8 cellular contexts compared by ENCODE assay signal in the genomic region with DNA sequence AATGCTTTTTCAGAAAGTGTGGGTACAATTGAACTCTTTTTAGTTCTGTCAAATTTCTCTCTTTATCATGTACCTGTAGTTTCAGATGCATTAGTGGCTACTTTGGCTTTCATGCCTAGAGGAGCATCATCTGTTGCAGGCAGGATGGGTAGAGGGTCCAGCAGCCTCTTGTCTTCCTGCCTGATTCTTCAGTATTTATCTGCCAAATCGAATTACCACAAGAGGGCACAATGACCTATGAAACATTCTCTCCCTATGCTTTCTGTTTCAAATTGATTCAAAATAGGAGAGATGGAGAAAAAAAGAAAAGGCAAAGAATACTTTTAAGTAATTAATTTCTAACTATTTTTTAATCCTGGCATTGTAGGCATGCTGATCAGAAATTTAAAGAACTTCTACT.
DNase-seq lines count a peak whose midpoint lies in the region; ATAC-seq and TF ChIP-seq lines count a peak whose summit lies in the region.

No MANE protein-coding gene starts in this region.

- no peaks in the 10 kb centered on the region for H3K9me3 Mint-ChIP-seq in T-helper 2 cell treated with Interferon-gamma antibody and Interleukin-4, amounts not matched to agents 5 μg/mL and 100 μg/mL, for 36 hours

- no peaks in the 10 kb centered on the region for H3K27me3 ChIP-seq in kidney epithelial cell (ENCODE audit: control insufficient read depth, insufficient read depth, low read length)

- H3K27me3 Mint-ChIP-seq in T-helper 2 cell treated with Interferon-gamma antibody and Interleukin-4, amounts not matched to agents 5 μg/mL and 100 μg/mL, for 36 hours (ENCODE audit: low read depth), result no peaks in the 10 kb centered on the region

- H3K36me3 ChIP-seq in kidney epithelial cell (ENCODE audit: control insufficient read depth, insufficient read depth, low read length), result no peaks in the 10 kb centered on the region

- H3K4me3 Mint-ChIP-seq in T-helper 2 cell treated with Interferon-gamma antibody and Interleukin-4, amounts not matched to agents 5 μg/mL and 100 μg/mL, for 36 hours, result no peak overlapping the region

- H3K4me1 Mint-ChIP-seq in T-helper 2 cell treated with Interferon-gamma antibody and Interleukin-4, amounts not matched to agents 5 μg/mL and 100 μg/mL, for 36 hours (ENCODE audit: low read depth), result no peaks in the 10 kb centered on the region

- DNase-seq in GM12865 (ENCODE audit: low read depth) (peak; percentile 73), Kasumi-1 (lab: John Stamatoyannopoulos, UW) (peak; percentile 61 to 66), SK-N-DZ (ENCODE audit: low spot score) (peak; percentile 55), kidney epithelial cell (ENCODE audit: low read depth) (peak; percentile 9), C1 segment of cervical spinal cord (lab: John Stamatoyannopoulos, UW) (no peak), activated gamma-delta T cell (lab: John Stamatoyannopoulos, UW) (no peak)
- no peak for DNase-seq in T-helper 2 cell treated with Interferon-gamma antibody and Interleukin-4, amounts not matched to agents 5 μg/mL and 100 μg/mL, for 36 hours (ENCODE audit: low spot score)

- no peaks in the 10 kb centered on the region for H3K36me3 Mint-ChIP-seq in T-helper 2 cell treated with Interferon-gamma antibody and Interleukin-4, amounts not matched to agents 5 μg/mL and 100 μg/mL, for 36 hours (ENCODE audit: low read depth)

- peak; percentile 68 for ATAC-seq in GM21526 (IDR thresholded peaks at IDR 0.05; ENCODE audit: low FRiP score, unreplicated experiment)

- H3K4me3 ChIP-seq in GM12865 (ENCODE audit: low read depth, low read length) (no peak overlapping the region), kidney epithelial cell (ENCODE audit: low read depth, low read length) (no peak overlapping the region)

- TF ChIP-seq CTCF in GM12865 (IDR thresholded peaks at IDR 0.05; ENCODE audit: insufficient read depth, low read depth, low read length, missing control alignments) (peak; percentile 38), kidney epithelial cell (IDR thresholded peaks at IDR 0.05; ENCODE audit: insufficient read depth, low read length, poor library complexity, severe bottlenecking) (peak; percentile 45)

- H3K27ac Mint-ChIP-seq in T-helper 2 cell treated with Interferon-gamma antibody and Interleukin-4, amounts not matched to agents 5 μg/mL and 100 μg/mL, for 36 hours, result no peak overlapping the region

Comparison
In these comparisons a context has a peak if more than half of its experiments do, and no peak if none do; other contexts are left out.
1. DNase-seq: peak in GM12865 (single experiment), Kasumi-1 (2 of 2), SK-N-DZ (single experiment) and kidney epithelial cell (single experiment); none in C1 segment of cervical spinal cord (0 of 14), activated gamma-delta T cell (single experiment) and T-helper 2 cell treated with Interferon-gamma antibody and Interleukin-4, amounts not matched to agents 5 μg/mL and 100 μg/mL, for 36 hours (single experiment).